Comparison of ENCODE assay signal across 10 cellular contexts in the genomic region with DNA sequence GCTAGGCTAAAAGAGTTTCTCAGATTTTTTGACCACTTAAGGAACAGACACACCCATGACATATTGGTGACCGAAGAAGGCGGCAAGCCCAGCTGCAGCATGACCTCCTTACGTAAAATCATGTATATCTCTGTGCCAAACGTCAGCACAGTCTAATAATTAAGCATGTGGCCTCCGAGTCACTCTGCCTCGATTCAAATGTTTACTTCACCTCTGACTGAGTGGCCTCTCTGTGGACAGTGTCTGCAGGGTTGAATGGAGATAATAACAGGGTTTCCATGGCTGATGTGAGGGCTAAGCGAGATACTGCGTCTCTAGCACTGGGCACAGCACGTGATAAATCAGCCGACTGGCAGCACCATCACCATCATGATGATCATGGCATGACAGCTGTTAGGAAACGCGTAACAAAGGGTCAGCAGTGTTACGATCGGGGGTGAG.
DNase-seq lines count a peak whose midpoint lies in the region; ATAC-seq, FAIRE-seq and TF ChIP-seq lines count a peak whose summit lies in the region.
"Had no signal": no experiment of that assay in that cellular context is flagged by ENCODE, and none has a peak within 500 bp of the region (broad histone marks: within the 10 kb centered on the region; RNA-seq: fewer than 3 reads in every experiment).

No MANE protein-coding gene starts in this region.

- DNase-seq in HepG2 (ENCODE audit: low spot score): no peak
- DNase-seq in cardiac muscle cell (ENCODE audit: low read depth in 1 of 2, low spot score in 1 of 2): no peak
- DNase-seq in ovary: peak in 3 of 5 donors; percentile 18 to 24 (median 22)
- no peak for DNase-seq in vagina (ENCODE audit: extremely low spot score in 2 of 2)
- no peak for DNase-seq in NCI-H524 treated with DMSO at 0.1 percent for 48 hours (lab: John Stamatoyannopoulos, UW)
- DNase-seq in COLO668 (lab: John Stamatoyannopoulos, UW; ENCODE audit: unreplicated experiment): no peak
- DNase-seq: activated CD8-positive, alpha-beta memory T cell treated with anti-CD3 and anti-CD28 coated beads, Interleukin-2, amount 50 U/mL, for 4 hours; NCI-H2171 treated with DMSO at 0.1 percent for 48 hours had no signal

- peak overlapping the region; percentile 5 to 33 for H3K27ac ChIP-seq in liver (ENCODE audit: low read depth in 1 of 2, low read length in 2 of 2)
- H3K27ac ChIP-seq in HepG2 (ENCODE audit: extremely low read length, insufficient read depth, low read length): no peak overlapping the region
- peak overlapping the region; percentile 88 for H3K27ac ChIP-seq in cardiac muscle cell
- H3K27ac ChIP-seq in ovary: peak overlapping the region in 1 of 2 donors; percentile 35
- peak overlapping the region; percentile 27 for H3K27ac ChIP-seq in vagina

- TF ChIP-seq CTCF in liver (IDR thresholded peaks at IDR 0.05; ENCODE audit: low read depth, low read length, missing input control): no peak
- no peak for TF ChIP-seq CTCF in HepG2 (CRISPR knock-in tag; IDR thresholded peaks at IDR 0.05)
- no peak for TF ChIP-seq CTCF in cardiac muscle cell (IDR thresholded peaks at IDR 0.05; ENCODE audit: low read depth, low read length)
- TF ChIP-seq CTCF in ovary (IDR thresholded peaks at IDR 0.05): no peak
- no peak for TF ChIP-seq CTCF in vagina (IDR thresholded peaks at IDR 0.05)

- TF ChIP-seq EP300 in HepG2 (IDR thresholded peaks at IDR 0.05; ENCODE audit: low read depth in 2 of 2, low read length in 2 of 2): no peak
- TF ChIP-seq EP300 in HepG2 (CRISPR knock-in tag; IDR thresholded peaks at IDR 0.05; ENCODE audit: borderline replicate concordance): no peak
- no peak for TF ChIP-seq EP300 in ovary (IDR thresholded peaks at IDR 0.05)

- no TSS peak for BruUV-seq in HepG2 (replicated peaks; lab: Mats Ljungman, UMichigan)

- CTCF ChIA-PET in HepG2 (lab: Yijun Ruan, JAX; ENCODE audit: low intra/inter-chr PET ratio, low total read pairs): no interaction called here

- H3K4me1 ChIP-seq in liver (ENCODE audit: control insufficient read depth in 4 of 4, insufficient read depth in 4 of 4, low read length in 3 of 4): no peaks in the 10 kb centered on the region
- no peaks in the 10 kb centered on the region for H3K4me1 ChIP-seq in HepG2 (ENCODE audit: insufficient read depth, low read length)
- H3K4me1 ChIP-seq in cardiac muscle cell (ENCODE audit: low read depth): peaks cover 25% of the 10 kb centered on the region
- H3K4me1 ChIP-seq in ovary (ENCODE audit: insufficient read depth): peaks cover 13% of the 10 kb centered on the region
- H3K4me1 ChIP-seq in vagina: peaks cover 48% of the 10 kb centered on the region

- no peaks in the 10 kb centered on the region for H3K9me3 ChIP-seq in liver (ENCODE audit: control insufficient read depth in 4 of 4, low read length in 3 of 4)
- H3K9me3 ChIP-seq in HepG2 (ENCODE audit: low read length): no peaks in the 10 kb centered on the region
- no peaks in the 10 kb centered on the region for H3K9me3 ChIP-seq in cardiac muscle cell (ENCODE audit: low read depth)
- no peaks in the 10 kb centered on the region for H3K9me3 ChIP-seq in ovary
- no peaks in the 10 kb centered on the region for H3K9me3 ChIP-seq in vagina

- no peaks in the 10 kb centered on the region for H3K79me2 ChIP-seq in HepG2 (ENCODE audit: insufficient read depth, low read length)

- TF ChIP-seq POLR2A in HepG2 (IDR thresholded peaks at IDR 0.05; ENCODE audit: insufficient read depth in 1 of 2, low read depth in 2 of 2, low read length in 2 of 2) (no peak), ovary (IDR thresholded peaks at IDR 0.05) (no peak), vagina (IDR thresholded peaks at IDR 0.05) (no peak)

- intact Hi-C loops in HepG2 (cut with micrococcal nuclease; ENCODE audit: unreplicated experiment) (no loop called here), ovary (cut with DNase I) (no loop called here), vagina (cut with DNase I) (no loop called here)

- in situ Hi-C loops in HepG2 (cut with HindIII; ENCODE audit: extremely low pct_ligation_motif_present, low pct_unique_long_range_greater_than_20kb): no loop called here

- H3K27me3 ChIP-seq in liver (ENCODE audit: control insufficient read depth in 4 of 4, insufficient read depth in 4 of 4, low read length in 3 of 4): no peaks in the 10 kb centered on the region
- H3K27me3 ChIP-seq in HepG2 (ENCODE audit: control insufficient read depth in 1 of 2, insufficient read depth in 2 of 2, low read length in 2 of 2): peaks cover 0 to 3% of the 10 kb centered on the region in 2 experiments; a peak in 3 of 5 replicates
- H3K27me3 ChIP-seq in cardiac muscle cell: no peaks in the 10 kb centered on the region
- no peaks in the 10 kb centered on the region for H3K27me3 ChIP-seq in ovary
- no peaks in the 10 kb centered on the region for H3K27me3 ChIP-seq in vagina

- TF ChIP-seq RAD21 in liver (IDR thresholded peaks at IDR 0.05) (no peak), HepG2 (CRISPR knock-in tag; IDR thresholded peaks at IDR 0.05) (no peak)

- H3K4me3 ChIP-seq in liver (ENCODE audit: low read depth in 1 of 3, low read length in 3 of 3): no peak overlapping the region
- no peak overlapping the region for H3K4me3 ChIP-seq in HepG2 (replicated peaks in 1 of 3; ENCODE audit: insufficient read depth in 1 of 3, low read depth in 2 of 3, low read length in 3 of 3)
- H3K4me3 ChIP-seq in cardiac muscle cell: no peak overlapping the region
- no peak overlapping the region for H3K4me3 ChIP-seq in ovary
- H3K4me3 ChIP-seq in vagina: peak overlapping the region in 1 of 2 donors; percentile 18

- no peak overlapping the region for H2AFZ ChIP-seq in HepG2 (ENCODE audit: low read length)

- no peaks in the 10 kb centered on the region for H3K36me3 ChIP-seq in liver (ENCODE audit: control insufficient read depth in 4 of 4, insufficient read depth in 3 of 4, low read depth in 1 of 4, low read length in 3 of 4)
- no peaks in the 10 kb centered on the region for H3K36me3 ChIP-seq in HepG2 (replicated peaks in 1 of 2; ENCODE audit: control insufficient read depth in 1 of 2, insufficient read depth in 2 of 2, low read length in 2 of 2)
- H3K36me3 ChIP-seq in cardiac muscle cell: no peaks in the 10 kb centered on the region
- H3K36me3 ChIP-seq in ovary: no peaks in the 10 kb centered on the region
- H3K36me3 ChIP-seq in vagina: no peaks in the 10 kb centered on the region

- POLR2A ChIA-PET in HepG2 (lab: Yijun Ruan, JAX): no interaction called here

- WGBS in liver: 65% methylated on average over 14 of the region's 14 CpGs
- WGBS in HepG2 (ENCODE audit: low lambda C conversion rate): 57% methylated on average over 14 of the region's 14 CpGs
- 39 to 48% (median 47%) methylated on average over 14 of the region's 14 CpGs for WGBS in ovary, 3 donors

- no peak for FAIRE-seq in HepG2 (lab: Jason Lieb, UNC)

- H3K9ac ChIP-seq in liver (ENCODE audit: low read depth in 1 of 2, low read length in 2 of 2) (no peak overlapping the region), HepG2 (ENCODE audit: insufficient read depth, low read depth, low read length) (no peak overlapping the region)

- no peaks in the 10 kb centered on the region for H4K20me1 ChIP-seq in HepG2 (ENCODE audit: insufficient read depth, low read length)

- no peak for ATAC-seq in HepG2
- ATAC-seq in GM19452 (IDR thresholded peaks at IDR 0.05; ENCODE audit: unreplicated experiment): no peak

- no peak overlapping the region for H3K4me2 ChIP-seq in HepG2 (ENCODE audit: low read depth, low read length)

TF ChIP-seq in liver, 16 proteins besides CTCF, POLR2A, EP300 and RAD21:
- no peak for TF ChIP-seq SP1 (IDR thresholded peaks at IDR 0.05)
- no peak for TF ChIP-seq EGR1 (IDR thresholded peaks at IDR 0.05; ENCODE audit: low read depth in 2 of 2)
- no peak for TF ChIP-seq JUND (IDR thresholded peaks at IDR 0.05)
- TF ChIP-seq RXRA (IDR thresholded peaks at IDR 0.05): no peak
- TF ChIP-seq, protein P1, sequence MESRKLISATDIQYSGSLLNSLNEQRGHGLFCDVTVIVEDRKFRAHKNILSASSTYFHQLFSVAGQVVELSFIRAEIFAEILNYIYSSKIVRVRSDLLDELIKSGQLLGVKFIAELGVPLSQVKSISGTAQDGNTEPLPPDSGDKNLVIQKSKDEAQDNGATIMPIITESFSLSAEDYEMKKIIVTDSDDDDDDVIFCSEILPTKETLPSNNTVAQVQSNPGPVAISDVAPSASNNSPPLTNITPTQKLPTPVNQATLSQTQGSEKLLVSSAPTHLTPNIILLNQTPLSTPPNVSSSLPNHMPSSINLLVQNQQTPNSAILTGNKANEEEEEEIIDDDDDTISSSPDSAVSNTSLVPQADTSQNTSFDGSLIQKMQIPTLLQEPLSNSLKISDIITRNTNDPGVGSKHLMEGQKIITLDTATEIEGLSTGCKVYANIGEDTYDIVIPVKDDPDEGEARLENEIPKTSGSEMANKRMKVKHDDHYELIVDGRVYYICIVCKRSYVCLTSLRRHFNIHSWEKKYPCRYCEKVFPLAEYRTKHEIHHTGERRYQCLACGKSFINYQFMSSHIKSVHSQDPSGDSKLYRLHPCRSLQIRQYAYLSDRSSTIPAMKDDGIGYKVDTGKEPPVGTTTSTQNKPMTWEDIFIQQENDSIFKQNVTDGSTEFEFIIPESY (IDR thresholded peaks at IDR 0.05): no peak
- no peak for TF ChIP-seq FOXA1 (IDR thresholded peaks at IDR 0.05)

TF ChIP-seq in HepG2, 621 proteins besides CTCF, POLR2A, EP300 and RAD21 (continues in another document):
- TF ChIP-seq NFE2L1 (CRISPR knock-in tag; IDR thresholded peaks at IDR 0.05; ENCODE audit: borderline replicate concordance) (no peak), ZKSCAN1 (IDR thresholded peaks at IDR 0.05; ENCODE audit: low read length) (no peak), JDP2 (CRISPR knock-in tag; IDR thresholded peaks at IDR 0.05; ENCODE audit: borderline replicate concordance) (no peak), CEBPG (CRISPR knock-in tag; IDR thresholded peaks at IDR 0.05) (no peak)
- TF ChIP-seq, protein P2, sequence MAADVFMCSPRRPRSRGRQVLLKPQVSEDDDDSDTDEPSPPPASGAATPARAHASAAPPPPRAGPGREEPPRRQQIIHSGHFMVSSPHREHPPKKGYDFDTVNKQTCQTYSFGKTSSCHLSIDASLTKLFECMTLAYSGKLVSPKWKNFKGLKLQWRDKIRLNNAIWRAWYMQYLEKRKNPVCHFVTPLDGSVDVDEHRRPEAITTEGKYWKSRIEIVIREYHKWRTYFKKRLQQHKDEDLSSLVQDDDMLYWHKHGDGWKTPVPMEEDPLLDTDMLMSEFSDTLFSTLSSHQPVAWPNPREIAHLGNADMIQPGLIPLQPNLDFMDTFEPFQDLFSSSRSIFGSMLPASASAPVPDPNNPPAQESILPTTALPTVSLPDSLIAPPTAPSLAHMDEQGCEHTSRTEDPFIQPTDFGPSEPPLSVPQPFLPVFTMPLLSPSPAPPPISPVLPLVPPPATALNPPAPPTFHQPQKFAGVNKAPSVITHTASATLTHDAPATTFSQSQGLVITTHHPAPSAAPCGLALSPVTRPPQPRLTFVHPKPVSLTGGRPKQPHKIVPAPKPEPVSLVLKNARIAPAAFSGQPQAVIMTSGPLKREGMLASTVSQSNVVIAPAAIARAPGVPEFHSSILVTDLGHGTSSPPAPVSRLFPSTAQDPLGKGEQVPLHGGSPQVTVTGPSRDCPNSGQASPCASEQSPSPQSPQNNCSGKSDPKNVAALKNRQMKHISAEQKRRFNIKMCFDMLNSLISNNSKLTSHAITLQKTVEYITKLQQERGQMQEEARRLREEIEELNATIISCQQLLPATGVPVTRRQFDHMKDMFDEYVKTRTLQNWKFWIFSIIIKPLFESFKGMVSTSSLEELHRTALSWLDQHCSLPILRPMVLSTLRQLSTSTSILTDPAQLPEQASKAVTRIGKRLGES (CRISPR knock-in tag; IDR thresholded peaks at IDR 0.05; ENCODE audit: borderline replicate concordance): no peak

Comparison
In these comparisons a context has a peak if more than half of its experiments do, and no peak if none do; other contexts are left out.
1. DNase-seq: peak in ovary (3 of 5); none in HepG2 (single experiment), cardiac muscle cell (0 of 2), vagina (0 of 2), NCI-H524 treated with DMSO at 0.1 percent for 48 hours (single experiment) and COLO668 (single experiment).